ENCODE assay signal across 8 cellular contexts in the genomic region with DNA sequence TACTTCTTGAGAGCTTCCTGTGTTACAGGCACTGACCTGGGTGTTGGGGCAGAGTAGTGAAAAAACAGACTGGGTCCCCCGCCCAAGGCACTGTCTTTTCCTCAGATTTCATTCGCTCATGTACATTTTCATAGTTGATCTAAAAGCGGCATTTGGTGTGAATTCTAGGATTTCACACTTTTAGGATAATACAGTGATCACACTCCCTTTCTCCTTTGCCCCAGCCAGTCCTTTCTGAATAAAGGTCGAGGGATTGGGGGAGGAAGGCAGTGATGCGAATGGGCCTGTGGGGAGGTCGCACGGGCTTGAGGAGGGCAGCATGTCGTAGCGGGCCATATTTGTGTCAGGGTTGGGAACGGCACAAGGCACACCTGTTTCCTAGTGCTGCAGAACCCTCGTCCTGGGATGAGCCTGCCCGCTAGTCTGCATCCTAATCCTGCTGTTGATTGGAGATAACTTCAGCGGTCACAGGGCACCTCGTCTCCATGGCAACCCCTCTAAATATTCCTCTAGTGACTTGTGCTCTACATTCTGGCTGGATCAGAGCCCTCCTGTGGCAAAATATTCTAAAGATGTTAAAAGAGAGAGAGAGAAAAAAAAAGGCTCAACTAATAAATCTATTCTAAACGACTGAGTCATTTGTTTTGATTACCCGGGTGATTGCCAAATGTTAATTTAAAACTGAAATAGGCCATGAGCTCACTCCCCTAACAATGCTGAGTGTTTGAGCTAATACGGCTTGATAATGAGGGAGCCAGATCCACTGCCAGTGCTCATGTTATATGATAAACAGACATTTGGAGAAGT. TPM values are rescaled to one million over a fixed set of nuclear protein-coding genes. Genes with fewer than 3 reads are reported as not detected.
DNase-seq lines count a peak whose midpoint lies in the region; ATAC-seq and TF ChIP-seq lines count a peak whose summit lies in the region.

No MANE protein-coding gene starts in this region.

- no peaks in the 10 kb centered on the region for H3K36me3 ChIP-seq in thoracic aorta

- peak; percentile 74 for DNase-seq in NCI-H1105 treated with DMSO at 0.1 percent for 48 hours (lab: John Stamatoyannopoulos, UW)
- peak; percentile 56 for DNase-seq in MCF 10A (ENCODE audit: unreplicated experiment)
- DNase-seq in inferior parietal cortex (ENCODE audit: extremely low spot score), result peak; percentile 26
- peak; percentile 56 for DNase-seq in thoracic aorta (ENCODE audit: low spot score)
- no peak for DNase-seq in cortex of kidney (lab: John Stamatoyannopoulos, UW)
- no peak for DNase-seq in NCI-H2107 (lab: John Stamatoyannopoulos, UW)

- no peaks in the 10 kb centered on the region for H3K36me3 Mint-ChIP-seq in MCF 10A (ENCODE audit: insufficient read depth, unreplicated experiment)

- no peaks in the 10 kb centered on the region for H3K27me3 ChIP-seq in thoracic aorta (replicated peaks; ENCODE audit: insufficient read depth)

- H3K4me3 ChIP-seq in thoracic aorta, result peak overlapping the region; percentile 41

- peaks cover 16% of the 10 kb centered on the region for H3K4me1 Mint-ChIP-seq in MCF 10A (ENCODE audit: insufficient read depth, unreplicated experiment)

- peaks cover 13 to 72% of the 10 kb centered on the region in 2 donors for H3K4me1 ChIP-seq in thoracic aorta (ENCODE audit: control insufficient read depth in 1 of 2, low read depth in 2 of 2)

- H3K9me3 ChIP-seq in thoracic aorta, result no peaks in the 10 kb centered on the region

- ATAC-seq in thoracic aorta (ENCODE audit: insufficient number of reproducible peaks, low FRiP score, low read depth) (peak; percentile 87), HG03565 (IDR thresholded peaks at IDR 0.05; ENCODE audit: unreplicated experiment) (no peak), HG03095 (IDR thresholded peaks at IDR 0.05; ENCODE audit: unreplicated experiment) (no peak)

- POLR2A ChIA-PET in MCF 10A (lab: Yijun Ruan, JAX), result interaction anchor here (0.7 to 0.8 kb wide), 2 partner anchors 28 to 182 kb away, joined by 3 read pairs; no protein-coding TSS in a partner anchor

- no peaks in the 10 kb centered on the region for H3K9me3 Mint-ChIP-seq in MCF 10A (ENCODE audit: unreplicated experiment)

- intact Hi-C loops in MCF 10A (cut with micrococcal nuclease), result loop anchor here (5.0 kb wide), 1 partner anchor 318 kb away; a partner anchor contains a TSS

- TF ChIP-seq CTCF in MCF 10A (IDR thresholded peaks at IDR 0.05; ENCODE audit: unreplicated experiment), result no peak
- TF ChIP-seq CTCF in thoracic aorta (IDR thresholded peaks at IDR 0.05), result no peak

- H3K27ac ChIP-seq in thoracic aorta, result peak overlapping the region; percentile 89 to 97

- H3K27ac Mint-ChIP-seq in MCF 10A (ENCODE audit: low read depth, unreplicated experiment), result no peak overlapping the region

- CTCF ChIA-PET in MCF 10A (lab: Yijun Ruan, JAX), result interaction anchor here (0.6 to 1.1 kb wide), 7 partner anchors 31 to 1414 kb away, joined by 3 to 5 read pairs (median 3); a partner anchor contains a TSS

- H3K4me3 Mint-ChIP-seq in MCF 10A (ENCODE audit: unreplicated experiment), result no peak overlapping the region

- peaks cover 56% of the 10 kb centered on the region for H3K27me3 Mint-ChIP-seq in MCF 10A (ENCODE audit: insufficient read depth, unreplicated experiment)

- no TSS peak for BruUV-seq in MCF 10A (replicated peaks; lab: Mats Ljungman, UMichigan)

RNA-seq across cellular contexts. Expression of a gene that starts 21.8 kb away (rescaled TPM):
- 16.6 and 19.4 TPM in 2 replicates for total RNA-seq in MCF 10A (2022)
- total RNA-seq in thoracic aorta, result 1,000 to 10,000 TPM; 1,134 to 3,147 TPM

Comparison
In these comparisons a context has a peak if more than half of its experiments do, and no peak if none do; other contexts are left out.
1. DNase-seq: peak in NCI-H1105 treated with DMSO at 0.1 percent for 48 hours (single experiment), MCF 10A (single experiment), inferior parietal cortex (single experiment) and thoracic aorta (single experiment); none in cortex of kidney (single experiment) and NCI-H2107 (single experiment).
2. RNA of a gene that starts 21.8 kb away (total RNA-seq): 1,134 to 3,147 TPM in thoracic aorta; 16.6 to 19.4 TPM in MCF 10A; every median in the first group is over 10 times any median in the second.